ENCODE assay signal across 20 cellular contexts in genomic region chr10:78200686-78201085, GRCh38.
DNase-seq lines count a peak whose midpoint lies in the region; ATAC-seq and TF ChIP-seq lines count a peak whose summit lies in the region.
"Had no signal": no experiment of that assay in that cellular context is flagged by ENCODE, and none has a peak within 500 bp of the region (broad histone marks: within the 10 kb centered on the region; RNA-seq: fewer than 3 reads in every experiment).

No MANE protein-coding gene starts in this region.

- H3K9me3 Mint-ChIP-seq in progenitor cell of endocrine pancreas (ENCODE audit: low read depth): no peaks in the 10 kb centered on the region
- H3K9me3 Mint-ChIP-seq: CD14-positive monocyte; CD4-positive, alpha-beta memory T cell; CD8-positive, alpha-beta memory T cell had no signal

- DNase-seq in G401 (ENCODE audit: low spot score): peak; percentile 72
- DNase-seq in NCI-H446 treated with DMSO at 0.1 percent for 48 hours (lab: John Stamatoyannopoulos, UW): peak; percentile 28
- DNase-seq in cerebellar cortex (ENCODE audit: low spot score): peak; percentile 63
- DNase-seq in progenitor cell of endocrine pancreas (ENCODE audit: low spot score, unreplicated experiment): no peak
- DNase-seq in islet precursor cell: no peak
- DNase-seq: 8988T; ACHN; BE2C; CD4-positive, alpha-beta memory T cell; CD4-positive, CD25-positive, alpha-beta regulatory T cell; CD8-positive, alpha-beta memory T cell; COR-L47; DMS153; DMS53; DMS79; DND-41; EL; GF-D8 had no signal

- ATAC-seq in HG02642 (IDR thresholded peaks at IDR 0.05; ENCODE audit: poor library complexity, unreplicated experiment): no peak

- no peaks in the 10 kb centered on the region for H3K36me3 Mint-ChIP-seq in progenitor cell of endocrine pancreas (ENCODE audit: insufficient read depth)
- H3K36me3 Mint-ChIP-seq: CD14-positive monocyte; CD4-positive, alpha-beta memory T cell; CD4-positive, CD25-positive, alpha-beta regulatory T cell; CD8-positive, alpha-beta memory T cell had no signal

- no peak overlapping the region for H3K27ac Mint-ChIP-seq in progenitor cell of endocrine pancreas
- H3K27ac Mint-ChIP-seq: CD14-positive monocyte; CD4-positive, alpha-beta memory T cell; CD4-positive, CD25-positive, alpha-beta regulatory T cell; CD8-positive, alpha-beta memory T cell had no signal

- H3K4me1 Mint-ChIP-seq in progenitor cell of endocrine pancreas (ENCODE audit: low read depth): peaks cover 3% of the 10 kb centered on the region
- H3K4me1 Mint-ChIP-seq: CD4-positive, alpha-beta memory T cell; CD8-positive, alpha-beta memory T cell had no signal

- H3K27me3 Mint-ChIP-seq in progenitor cell of endocrine pancreas: peaks cover 22% of the 10 kb centered on the region

- TF ChIP-seq CTCF in progenitor cell of endocrine pancreas (IDR thresholded peaks at IDR 0.05; ENCODE audit: unreplicated experiment): no peak

- in situ Hi-C loops in G401 (cut with HindIII; ENCODE audit: low sequenced_read_pairs): no loop called here

- H3K4me3 Mint-ChIP-seq in progenitor cell of endocrine pancreas (ENCODE audit: low read depth): no peak overlapping the region
- H3K4me3 Mint-ChIP-seq: CD14-positive monocyte; CD4-positive, alpha-beta memory T cell; CD4-positive, CD25-positive, alpha-beta regulatory T cell; CD8-positive, alpha-beta memory T cell had no signal

Comparison
In these comparisons a context has a peak if more than half of its experiments do, and no peak if none do; other contexts are left out.
1. DNase-seq: peak in G401 (single experiment), NCI-H446 treated with DMSO at 0.1 percent for 48 hours (single experiment) and cerebellar cortex (single experiment); none in progenitor cell of endocrine pancreas (single experiment) and islet precursor cell (single experiment).